In genomic region chr3:193711523-193711963, GRCh38 we compare ENCODE assay signal across 1 cellular context.
A peak's percentile ranks its signal among the peaks of the same experiment; 100 is the strongest.
TF ChIP-seq lines count a peak whose summit lies in the region.

No MANE protein-coding gene starts in this region.

TF ChIP-seq in HepG2, 621 proteins besides CTCF, POLR2A, EP300 and RAD21 (continued from another document and continues in another):
- TF ChIP-seq NR2F6 (IDR thresholded peaks at IDR 0.05) (peak; percentile 99), NR2F6 (CRISPR knock-in tag; IDR thresholded peaks at IDR 0.05) (peak; percentile 100), SMC3 (IDR thresholded peaks at IDR 0.05; ENCODE audit: low read length) (peak; percentile 3; the same call in 1 of the 2 replicates), AGO1 (IDR thresholded peaks at IDR 0.05; ENCODE audit: low read depth, low read length, poor library complexity, severe bottlenecking) (no peak), PREB (CRISPR knock-in tag; IDR thresholded peaks at IDR 0.05) (no peak), ZFX (CRISPR knock-in tag; IDR thresholded peaks at IDR 0.05; ENCODE audit: low read depth) (peak; percentile 45), ZSCAN21 (CRISPR knock-in tag; IDR thresholded peaks at IDR 0.05; ENCODE audit: borderline replicate concordance) (peak; percentile 64), ZBTB4 (CRISPR knock-in tag; IDR thresholded peaks at IDR 0.05; ENCODE audit: borderline replicate concordance) (no peak; the same call in none of the 2 replicates), RFX3 (CRISPR knock-in tag; IDR thresholded peaks at IDR 0.05) (peak; percentile 36; the same call in 1 of the 2 replicates), NAIF1 (CRISPR knock-in tag; IDR thresholded peaks at IDR 0.05; ENCODE audit: borderline replicate concordance) (peak; percentile 57; the same call in 1 of the 2 replicates), HOXA3 (CRISPR knock-in tag; IDR thresholded peaks at IDR 0.05) (peak; percentile 75), FOXA3 (CRISPR knock-in tag; IDR thresholded peaks at IDR 0.05) (peak; percentile 91), ZNF292 (CRISPR knock-in tag; IDR thresholded peaks at IDR 0.05; ENCODE audit: borderline replicate concordance, low read depth) (peak; percentile 82), ZBTB37 (CRISPR knock-in tag; IDR thresholded peaks at IDR 0.05) (peak; percentile 73; the same call in 1 of the 2 replicates), FOXO1 (CRISPR knock-in tag; IDR thresholded peaks at IDR 0.05) (peak; percentile 94), HMGXB4 (CRISPR knock-in tag; IDR thresholded peaks at IDR 0.05; ENCODE audit: borderline replicate concordance in 1 of 2, low read depth in 1 of 2) (peak in 1 of 2 experiments; percentile 40; a peak in 1 of 4 replicates), FOXP1 (IDR thresholded peaks at IDR 0.05) (no peak), FOXP1 (CRISPR knock-in tag; IDR thresholded peaks at IDR 0.05) (peak; percentile 85), ZSCAN5A (CRISPR knock-in tag; IDR thresholded peaks at IDR 0.05; ENCODE audit: borderline replicate concordance) (no peak), MYC (CRISPR knock-in tag; IDR thresholded peaks at IDR 0.05; ENCODE audit: borderline replicate concordance) (peak; percentile 61; the same call in 1 of the 2 replicates), PHF20 (CRISPR knock-in tag; IDR thresholded peaks at IDR 0.05) (0 out of 2 replicates have a peak, but pooled peaks have one; percentile 31), RARA (CRISPR knock-in tag; IDR thresholded peaks at IDR 0.05) (peak; percentile 99), SIX1 (CRISPR knock-in tag; IDR thresholded peaks at IDR 0.05; ENCODE audit: borderline replicate concordance) (0 out of 2 replicates have a peak, but pooled peaks have one; percentile 32), ZNF264 (CRISPR knock-in tag; IDR thresholded peaks at IDR 0.05) (peak; percentile 66; the same call in 1 of the 2 replicates), RFX5 (IDR thresholded peaks at IDR 0.05; ENCODE audit: low read depth, low read length) (no peak), MBD4 (IDR thresholded peaks at IDR 0.05; ENCODE audit: borderline replicate concordance, low read length) (no peak), ZNF275 (CRISPR knock-in tag; IDR thresholded peaks at IDR 0.05; ENCODE audit: borderline replicate concordance) (peak; percentile 22; the same call in 1 of the 2 replicates), TSC22D2 (CRISPR knock-in tag; IDR thresholded peaks at IDR 0.05; ENCODE audit: borderline replicate concordance) (no peak), ZSCAN30 (CRISPR knock-in tag; IDR thresholded peaks at IDR 0.05) (no peak), ZBTB25 (CRISPR knock-in tag; IDR thresholded peaks at IDR 0.05) (no peak; the same call in 1 of the 2 replicates), ZFP36L2 (CRISPR knock-in tag; IDR thresholded peaks at IDR 0.05) (no peak), ERF (CRISPR knock-in tag; IDR thresholded peaks at IDR 0.05) (peak; percentile 59; the same call in 1 of the 2 replicates), ZNF441 (CRISPR knock-in tag; IDR thresholded peaks at IDR 0.05; ENCODE audit: borderline replicate concordance) (0 out of 2 replicates have a peak, but pooled peaks have one; percentile 24), SP5 (CRISPR knock-in tag; IDR thresholded peaks at IDR 0.05; ENCODE audit: borderline replicate concordance, low read depth) (peak; percentile 90), UBTF (CRISPR knock-in tag; IDR thresholded peaks at IDR 0.05) (no peak), POGZ (CRISPR knock-in tag; IDR thresholded peaks at IDR 0.05) (peak; percentile 85), LCORL (IDR thresholded peaks at IDR 0.05) (no peak), LCORL (CRISPR knock-in tag; IDR thresholded peaks at IDR 0.05) (peak; percentile 54), GABPB1 (CRISPR knock-in tag; IDR thresholded peaks at IDR 0.05) (peak; percentile 53), CBFB (CRISPR knock-in tag; IDR thresholded peaks at IDR 0.05) (peak; percentile 72), TAF1 (CRISPR knock-in tag; IDR thresholded peaks at IDR 0.05) (no peak; the same call in 1 of the 2 replicates), ZBTB33 (CRISPR knock-in tag; IDR thresholded peaks at IDR 0.05) (peak; percentile 53; the same call in 1 of the 2 replicates), PRDM15 (CRISPR knock-in tag; IDR thresholded peaks at IDR 0.05) (peak; percentile 82)
